13 cellular contexts compared by ENCODE assay signal in the genomic region with DNA sequence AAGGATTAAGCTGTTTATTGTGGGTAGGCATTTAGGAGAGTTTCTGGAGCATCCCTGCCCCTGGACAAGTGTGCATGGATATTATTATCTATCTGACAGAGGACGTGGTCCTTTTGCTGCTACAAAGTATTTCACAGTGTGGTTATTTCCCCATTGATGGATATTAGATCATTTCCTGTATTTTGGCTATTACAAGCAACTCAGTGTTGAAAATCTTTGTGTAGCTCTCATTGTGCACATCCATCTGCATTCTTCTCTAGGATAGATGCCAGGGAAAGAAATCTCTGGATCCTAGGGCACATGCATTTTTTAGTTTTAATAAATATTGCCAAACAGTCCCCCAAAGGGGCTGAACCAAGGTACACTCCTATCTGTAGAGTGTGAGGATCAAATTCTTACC.
DNase-seq lines count a peak whose midpoint lies in the region; TF ChIP-seq lines count a peak whose summit lies in the region.
"Had no signal": no experiment of that assay in that cellular context is flagged by ENCODE, and none has a peak within 500 bp of the region (broad histone marks: within the 10 kb centered on the region; RNA-seq: fewer than 3 reads in every experiment).

No MANE protein-coding gene starts in this region.

- peak overlapping the region in 54 of 59 donors; percentile 12 to 92 (median 78) for H3K27ac ChIP-seq in dorsolateral prefrontal cortex
- peak overlapping the region; percentile 72 for H3K27ac ChIP-seq in temporal lobe (ENCODE audit: low read depth, low read length)
- H3K27ac ChIP-seq: BLaER1 treated with 17β-estradiol and CSF1 and Interleukin-3, amounts not matched to agents 10 nM and 100 nM had no signal

- H3K9me3 ChIP-seq in Caco-2, result no peaks in the 10 kb centered on the region
- H3K9me3 ChIP-seq: HAP-1 had no signal

- intact Hi-C loops in dorsolateral prefrontal cortex (cut with DNase I), result no loop called here
- intact Hi-C loops in Caco-2 (cut with micrococcal nuclease; ENCODE audit: unreplicated experiment), result no loop called here

- BruUV-seq in Caco-2 (replicated peaks; lab: Mats Ljungman, UMichigan), result no TSS peak

- H3K27me3 ChIP-seq in dorsolateral prefrontal cortex, result no peaks in the 10 kb centered on the region
- H3K27me3 ChIP-seq in Caco-2 (replicated peaks; ENCODE audit: control insufficient read depth, insufficient read depth, low read length), result no peaks in the 10 kb centered on the region
- H3K27me3 ChIP-seq: BLaER1 treated with 17β-estradiol and CSF1 and Interleukin-3, amounts not matched to agents 10 nM and 100 nM had no signal

- peaks cover 7% of the 10 kb centered on the region for H3K27me3 Mint-ChIP-seq in Caco-2 (ENCODE audit: insufficient read depth, unreplicated experiment)

- no peaks in the 10 kb centered on the region for H3K36me3 ChIP-seq in Caco-2 (ENCODE audit: control insufficient read depth, insufficient read depth, low read length)
- H3K36me3 ChIP-seq: BLaER1 treated with 17β-estradiol and CSF1 and Interleukin-3, amounts not matched to agents 10 nM and 100 nM; HAP-1 had no signal

- no peaks in the 10 kb centered on the region for H3K36me3 Mint-ChIP-seq in Caco-2 (ENCODE audit: insufficient read depth, unreplicated experiment)
- H3K36me3 Mint-ChIP-seq: CD4-positive, CD25-positive, alpha-beta regulatory T cell had no signal

- in situ Hi-C loops in SK-MEL-5 (cut with HindIII; ENCODE audit: low pct_unique_long_range_greater_than_20kb, low sequenced_read_pairs), result no loop called here

- DNase-seq in SK-MEL-5 (ENCODE audit: low read depth, low spot score) (peak; percentile 9), dorsolateral prefrontal cortex (no peak), midbrain (lab: John Stamatoyannopoulos, UW) (peak; percentile 24), NCI-H2196 (lab: John Stamatoyannopoulos, UW; ENCODE audit: unreplicated experiment) (no peak), NCI-H524 (lab: John Stamatoyannopoulos, UW) (no peak), Caco-2 (no peak)
- DNase-seq: ACHN; Calu3; CD4-positive, CD25-positive, alpha-beta regulatory T cell; DMS 273 treated with DMSO at 0.1 percent for 48 hours had no signal

- H3K4me3 Mint-ChIP-seq in Caco-2 (ENCODE audit: unreplicated experiment), result no peak overlapping the region
- H3K4me3 Mint-ChIP-seq: CD4-positive, CD25-positive, alpha-beta regulatory T cell had no signal

- TF ChIP-seq CTCF in dorsolateral prefrontal cortex (IDR thresholded peaks at IDR 0.05 in 54 of 56, conservative IDR thresholded peaks at IDR 0.05 in 2 of 56; ENCODE audit: low read depth in 1 of 56, partially characterized antibody in 56 of 56) (peak in 2 of 56 donors; percentile 6 to 9), Caco-2 (IDR thresholded peaks at IDR 0.05; ENCODE audit: insufficient read depth in 1 of 2, low read depth in 1 of 2, low read length in 1 of 2, severe bottlenecking in 1 of 2, unreplicated experiment in 1 of 2) (no peak)

- H3K27ac Mint-ChIP-seq in Caco-2 (ENCODE audit: unreplicated experiment), result no peak overlapping the region
- H3K27ac Mint-ChIP-seq: CD4-positive, CD25-positive, alpha-beta regulatory T cell had no signal

- CTCF ChIA-PET in Caco-2 (lab: Charles Lee), result no interaction called here

- H3K4me1 Mint-ChIP-seq in Caco-2 (ENCODE audit: low read depth, unreplicated experiment), result no peaks in the 10 kb centered on the region
- H3K4me1 Mint-ChIP-seq: CD4-positive, CD25-positive, alpha-beta regulatory T cell had no signal

- peak overlapping the region in 5 of 59 donors; percentile 2 to 47 (median 18) for H3K4me3 ChIP-seq in dorsolateral prefrontal cortex
- H3K4me3 ChIP-seq in Caco-2 (ENCODE audit: low read depth, low read length), result no peak overlapping the region
- H3K4me3 ChIP-seq: BLaER1 treated with 17β-estradiol and CSF1 and Interleukin-3, amounts not matched to agents 10 nM and 100 nM; HAP-1 had no signal

- POLR2A ChIA-PET in Caco-2 (lab: Charles Lee), result no interaction called here

- peaks cover 10% of the 10 kb centered on the region for H3K9me3 Mint-ChIP-seq in Caco-2 (ENCODE audit: unreplicated experiment)

- H3K4me1 ChIP-seq in Caco-2, result no peaks in the 10 kb centered on the region

Comparison
In these comparisons a context has a peak if more than half of its experiments do, and no peak if none do; other contexts are left out.
1. DNase-seq: peak in SK-MEL-5 (single experiment) and midbrain (single experiment); none in dorsolateral prefrontal cortex (0 of 10), NCI-H2196 (single experiment), NCI-H524 (0 of 2) and Caco-2 (0 of 2).